27 cellular contexts compared by ENCODE assay signal in genomic region chr15:48456126-48456525, GRCh38.
"Had no signal": no experiment of that assay in that cellular context is flagged by ENCODE, and none has a peak within 500 bp of the region (broad histone marks: within the 10 kb centered on the region; RNA-seq: fewer than 3 reads in every experiment).

No MANE protein-coding gene starts in this region.

- H3K27ac ChIP-seq: ascending aorta, breast epithelium, cardiac muscle cell, dorsolateral prefrontal cortex, WERI-Rb-1 had no signal

- DNase-seq: activated B cell treated with CpG ODN at 0.5 μM for 24 hours; activated CD4-positive, alpha-beta T cell treated with anti-CD3 and anti-CD28 coated beads for 48 hours; activated CD4-positive, alpha-beta T cell treated with anti-CD3 and anti-CD28 coated beads, Interleukin-2, amount 50 U/mL, for 1 hour; activated CD4-positive, alpha-beta T cell treated with anti-CD3 and anti-CD28 coated beads, Interleukin-2, amount 50 U/mL, for 48 hours; activated CD8-positive, alpha-beta memory T cell treated with anti-CD3 and anti-CD28 coated beads, Interleukin-2, amount 10 ng/mL, durations not matched to agents 7 days and 5 days; activated CD8-positive, alpha-beta memory T cell treated with anti-CD3 and anti-CD28 coated beads, Interleukin-2, amount 50 U/mL, for 4 hours; activated CD8-positive, alpha-beta T cell treated with anti-CD3 and anti-CD28 coated beads, Interleukin-2, amount 10 ng/mL, durations not matched to agents 7 days and 5 days; activated effector memory CD4-positive, alpha-beta T cell treated with anti-CD3 and anti-CD28 coated beads, Interleukin-2, amount 50 U/mL, for 16 hours; activated naive CD4-positive, alpha-beta T cell treated with anti-CD3 and anti-CD28 coated beads for 36 hours; activated naive CD8-positive, alpha-beta T cell treated with anti-CD3 and anti-CD28 coated beads for 36 hours; activated naive CD8-positive, alpha-beta T cell treated with anti-CD3 and anti-CD28 coated beads, Interleukin-2, amount 50 U/mL, for 24 hours; activated T-cell treated with anti-CD3 and anti-CD28 coated beads, Interleukin-2, amount 50 U/mL, for 1 hour; activated T-cell treated with anti-CD3 and anti-CD28 coated beads, Interleukin-2, amount 50 U/mL, for 48 hours; central memory CD4-positive, alpha-beta T cell; cerebellar nuclear complex; dorsolateral prefrontal cortex; effector memory CD4-positive, alpha-beta T cell; endodermal cell; foreskin fibroblast; head of caudate nucleus; T-helper 2 cell; WERI-Rb-1 had no signal

- H3K27me3 ChIP-seq: ascending aorta, breast epithelium, cardiac muscle cell, dorsolateral prefrontal cortex, esophagus muscularis mucosa had no signal

- H3K36me3 ChIP-seq: cardiac muscle cell, WERI-Rb-1 had no signal

- H3K4me1 ChIP-seq: breast epithelium had no signal

- H3K9me3 ChIP-seq: ascending aorta, breast epithelium, esophagus muscularis mucosa had no signal

- H3K4me3 ChIP-seq: ascending aorta, breast epithelium, cardiac muscle cell, coronary artery, dorsolateral prefrontal cortex, esophagus muscularis mucosa had no signal
